Comparison of ENCODE assay signal across 1 cellular context in the genomic region with DNA sequence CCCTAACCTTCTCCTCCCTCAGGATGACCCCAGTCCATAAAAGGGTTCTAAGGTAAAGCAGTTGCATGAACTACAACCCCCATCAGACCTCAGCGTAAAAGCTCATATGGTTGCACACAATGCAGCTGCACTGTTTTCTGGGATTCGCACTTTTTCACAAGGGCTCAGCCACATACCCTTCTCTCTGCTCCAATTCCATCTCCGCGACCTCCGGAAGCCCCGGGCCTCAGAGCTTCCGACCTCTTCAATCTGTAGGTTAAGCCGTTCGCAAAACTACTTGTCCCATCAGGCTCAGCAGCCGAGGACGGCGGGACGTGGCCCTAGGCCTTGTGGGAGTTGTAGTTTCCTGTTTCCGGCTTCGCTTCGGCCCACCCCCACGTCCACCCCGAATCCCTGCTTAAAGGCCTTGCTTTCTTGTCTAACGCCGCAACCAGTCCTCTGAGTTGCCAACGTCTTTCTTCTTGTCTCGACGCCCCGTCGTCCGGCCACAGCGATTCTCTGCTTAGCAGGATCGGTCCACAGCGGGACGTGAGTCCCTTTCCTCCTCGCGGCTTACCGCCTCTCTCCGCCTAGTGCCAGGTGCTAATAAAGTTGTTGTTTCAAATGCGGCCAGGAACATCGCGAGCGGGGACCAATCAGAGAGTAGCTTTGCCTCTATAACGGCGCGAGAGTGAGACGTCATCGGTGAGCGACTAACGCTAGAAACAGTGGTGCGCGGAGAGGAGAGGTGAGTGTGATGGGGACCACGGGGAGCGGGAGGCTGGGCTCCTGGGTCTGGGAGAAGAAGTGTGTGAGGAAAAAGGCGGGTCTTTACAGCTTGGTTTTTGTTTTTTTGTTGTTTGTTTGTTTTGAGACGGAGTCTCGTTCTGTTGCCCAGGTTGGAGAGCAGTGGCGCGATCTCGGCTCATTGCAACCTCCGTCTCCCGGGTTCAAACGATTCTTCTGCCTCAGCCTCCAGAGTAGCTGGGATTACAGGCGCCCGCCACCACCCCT.
TF ChIP-seq lines count a peak whose summit lies in the region.

A gene with protein sequence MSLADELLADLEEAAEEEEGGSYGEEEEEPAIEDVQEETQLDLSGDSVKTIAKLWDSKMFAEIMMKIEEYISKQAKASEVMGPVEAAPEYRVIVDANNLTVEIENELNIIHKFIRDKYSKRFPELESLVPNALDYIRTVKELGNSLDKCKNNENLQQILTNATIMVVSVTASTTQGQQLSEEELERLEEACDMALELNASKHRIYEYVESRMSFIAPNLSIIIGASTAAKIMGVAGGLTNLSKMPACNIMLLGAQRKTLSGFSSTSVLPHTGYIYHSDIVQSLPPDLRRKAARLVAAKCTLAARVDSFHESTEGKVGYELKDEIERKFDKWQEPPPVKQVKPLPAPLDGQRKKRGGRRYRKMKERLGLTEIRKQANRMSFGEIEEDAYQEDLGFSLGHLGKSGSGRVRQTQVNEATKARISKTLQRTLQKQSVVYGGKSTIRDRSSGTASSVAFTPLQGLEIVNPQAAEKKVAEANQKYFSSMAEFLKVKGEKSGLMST (plus strand): TSS at position 684 of the 993 bp plus-strand sequence. CDS start 2,525 bp downstream, outside the sequence.
A gene with protein sequence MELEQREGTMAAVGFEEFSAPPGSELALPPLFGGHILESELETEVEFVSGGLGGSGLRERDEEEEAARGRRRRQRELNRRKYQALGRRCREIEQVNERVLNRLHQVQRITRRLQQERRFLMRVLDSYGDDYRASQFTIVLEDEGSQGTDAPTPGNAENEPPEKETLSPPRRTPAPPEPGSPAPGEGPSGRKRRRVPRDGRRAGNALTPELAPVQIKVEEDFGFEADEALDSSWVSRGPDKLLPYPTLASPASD (minus strand): TSS at position 587 of the 993 bp plus-strand sequence. CDS start 388 bp downstream, at position 199.

TF ChIP-seq in SK-N-SH treated with all-trans-retinoic acid at 6 μM for 48 hours, 23 proteins besides CTCF, POLR2A, EP300 and RAD21 (continued from another document):
- TF ChIP-seq, protein P1, sequence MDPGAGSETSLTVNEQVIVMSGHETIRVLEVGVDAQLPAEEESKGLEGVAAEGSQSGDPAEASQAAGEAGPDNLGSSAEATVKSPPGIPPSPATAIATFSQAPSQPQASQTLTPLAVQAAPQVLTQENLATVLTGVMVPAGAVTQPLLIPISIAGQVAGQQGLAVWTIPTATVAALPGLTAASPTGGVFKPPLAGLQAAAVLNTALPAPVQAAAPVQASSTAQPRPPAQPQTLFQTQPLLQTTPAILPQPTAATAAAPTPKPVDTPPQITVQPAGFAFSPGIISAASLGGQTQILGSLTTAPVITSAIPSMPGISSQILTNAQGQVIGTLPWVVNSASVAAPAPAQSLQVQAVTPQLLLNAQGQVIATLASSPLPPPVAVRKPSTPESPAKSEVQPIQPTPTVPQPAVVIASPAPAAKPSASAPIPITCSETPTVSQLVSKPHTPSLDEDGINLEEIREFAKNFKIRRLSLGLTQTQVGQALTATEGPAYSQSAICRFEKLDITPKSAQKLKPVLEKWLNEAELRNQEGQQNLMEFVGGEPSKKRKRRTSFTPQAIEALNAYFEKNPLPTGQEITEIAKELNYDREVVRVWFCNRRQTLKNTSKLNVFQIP (CRISPR knock-in tag; IDR thresholded peaks at IDR 0.05; ENCODE audit: borderline replicate concordance, low read depth), result peak; percentile 94; the same call in 1 of the 2 replicates
- TF ChIP-seq, protein P2, sequence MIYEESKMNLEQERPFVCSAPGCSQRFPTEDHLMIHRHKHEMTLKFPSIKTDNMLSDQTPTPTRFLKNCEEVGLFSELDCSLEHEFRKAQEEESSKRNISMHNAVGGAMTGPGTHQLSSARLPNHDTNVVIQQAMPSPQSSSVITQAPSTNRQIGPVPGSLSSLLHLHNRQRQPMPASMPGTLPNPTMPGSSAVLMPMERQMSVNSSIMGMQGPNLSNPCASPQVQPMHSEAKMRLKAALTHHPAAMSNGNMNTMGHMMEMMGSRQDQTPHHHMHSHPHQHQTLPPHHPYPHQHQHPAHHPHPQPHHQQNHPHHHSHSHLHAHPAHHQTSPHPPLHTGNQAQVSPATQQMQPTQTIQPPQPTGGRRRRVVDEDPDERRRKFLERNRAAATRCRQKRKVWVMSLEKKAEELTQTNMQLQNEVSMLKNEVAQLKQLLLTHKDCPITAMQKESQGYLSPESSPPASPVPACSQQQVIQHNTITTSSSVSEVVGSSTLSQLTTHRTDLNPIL (CRISPR knock-in tag; IDR thresholded peaks at IDR 0.05; ENCODE audit: low read depth), result no peak
- TF ChIP-seq PPARA (CRISPR knock-in tag; IDR thresholded peaks at IDR 0.05; ENCODE audit: borderline replicate concordance), result no peak
TF ChIP-seq in SK-N-SH treated with all-trans-retinoic acid at 6 μM for 48 hours: peak in this region for 3.
